8 cellular contexts compared by ENCODE assay signal in the genomic region with DNA sequence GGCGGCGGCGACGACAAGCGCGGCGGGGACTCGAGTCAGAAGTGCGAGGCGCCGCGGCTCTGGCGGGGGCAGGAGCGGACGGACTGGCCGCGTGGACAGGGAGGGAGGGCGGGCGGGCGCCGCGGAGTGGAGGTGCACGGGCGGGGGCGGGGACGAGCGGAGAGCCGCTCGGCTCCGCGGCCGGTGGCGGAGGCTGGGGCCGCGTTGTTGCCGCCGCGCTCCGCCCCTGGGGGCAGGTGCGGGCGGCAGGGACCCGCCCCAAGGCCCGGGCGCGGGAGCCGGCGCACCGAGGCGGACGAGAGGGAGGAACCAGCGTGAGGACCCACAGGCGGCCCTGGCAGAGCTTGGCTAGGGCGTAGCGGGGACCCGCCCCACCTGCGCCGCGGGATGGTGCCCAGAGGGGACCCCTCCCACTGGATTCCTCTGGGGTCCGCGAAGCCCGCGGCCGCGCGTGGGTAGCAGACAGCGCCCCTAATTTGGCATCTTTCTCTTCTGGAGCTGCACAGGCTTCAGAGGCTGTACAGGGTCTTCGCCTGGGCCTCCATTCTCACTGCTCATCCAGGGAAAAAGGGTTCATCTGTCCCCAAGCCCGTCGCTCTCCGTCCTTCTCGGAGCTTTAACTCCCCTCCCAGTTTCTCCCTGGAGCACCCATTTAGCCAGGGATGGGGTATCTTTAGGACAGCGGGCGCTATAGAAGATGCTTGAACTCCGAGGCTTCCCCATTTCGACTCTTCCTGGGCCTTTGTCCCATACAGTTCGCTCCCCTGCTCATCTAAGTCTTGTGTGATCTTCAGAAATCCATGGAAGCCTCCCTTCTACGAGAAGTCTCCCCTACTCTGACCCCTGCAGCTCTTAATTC. TPM values are rescaled to one million over a fixed set of nuclear protein-coding genes. Genes with fewer than 3 reads are reported as not detected.
DNase-seq lines count a peak whose midpoint lies in the region; ATAC-seq and TF ChIP-seq lines count a peak whose summit lies in the region.

Gene TMEM163 (minus strand): TSS at position 45 of the 859 bp plus-strand sequence.

- TF ChIP-seq CTCF in heart right ventricle (IDR thresholded peaks at IDR 0.05) (no peak), HFFc6 (IDR thresholded peaks at IDR 0.05) (no peak)

- H3K27ac Mint-ChIP-seq in HFFc6 = no peak within 1 kb of the TSS

- H2AFZ ChIP-seq in Karpas-422 (ENCODE audit: low read length) = 0 out of 2 replicates have a peak within 1 kb of the TSS, but pooled peaks have one; percentile 54

- H3K9ac ChIP-seq in Karpas-422 (ENCODE audit: low read length) (peak within 1 kb of the TSS; percentile 64), rectal smooth muscle tissue (ENCODE audit: low read length) (no peak within 1 kb of the TSS)

- H3K4me3 Mint-ChIP-seq in HFFc6 = no peak within 1 kb of the TSS

- DNase-seq in activated effector memory CD4-positive, alpha-beta T cell treated with Interleukin-2 at 50 U/mL for 16 hours = peak; percentile 12
- DNase-seq in activated effector memory CD4-positive, alpha-beta T cell treated with anti-CD3 and anti-CD28 coated beads, Interleukin-2, amount 50 U/mL, for 16 hours = no peak
- peak; percentile 72 for DNase-seq in Karpas-422
- peak; percentile 28 for DNase-seq in activated gamma-delta T cell (lab: John Stamatoyannopoulos, UW)
- peak in 1 of 2 donors; percentile 26 for DNase-seq in heart right ventricle
- no peak for DNase-seq in HFFc6

- no peaks in the 10 kb centered on the region for H4K20me1 ChIP-seq in Karpas-422 (ENCODE audit: insufficient read depth, low read depth, low read length)

- intact Hi-C loops in heart right ventricle (cut with DNase I) = loop anchor here in 1 of 10 donors (5.0 kb wide), 1 partner anchor 382 kb away; no protein-coding TSS in a partner anchor

- H3K27me3 ChIP-seq in Karpas-422 (ENCODE audit: low read length) = no peaks in the 10 kb centered on the region
- H3K27me3 ChIP-seq in heart right ventricle = peaks cover 11 to 89% (median 70%) of the 10 kb centered on the region in 7 donors
- H3K27me3 ChIP-seq in rectal smooth muscle tissue (ENCODE audit: control insufficient read depth, insufficient read depth, low read length) = peaks cover 27% of the 10 kb centered on the region

- H3K27me3 Mint-ChIP-seq in HFFc6 (ENCODE audit: insufficient read depth) = peaks cover 45% of the 10 kb centered on the region

- ATAC-seq in heart right ventricle (peak in 4 of 8 donors; percentile 9 to 68 (median 30)), GM21381 (IDR thresholded peaks at IDR 0.05; ENCODE audit: unreplicated experiment) (no peak)

- no peaks in the 10 kb centered on the region for H3K9me2 ChIP-seq in Karpas-422 (replicated peaks; ENCODE audit: insufficient read depth, low read length)

- peak within 1 kb of the TSS; percentile 70 for H3K4me3 ChIP-seq in Karpas-422 (ENCODE audit: low read length)
- H3K4me3 ChIP-seq in heart right ventricle = peak within 1 kb of the TSS; percentile 36 to 70 (median 52)
- peak within 1 kb of the TSS; percentile 42 for H3K4me3 ChIP-seq in rectal smooth muscle tissue (ENCODE audit: low read length)

- no peaks in the 10 kb centered on the region for H3K36me3 Mint-ChIP-seq in HFFc6 (ENCODE audit: low read depth)

- 11 to 14% methylated on average over 54 to 77 of the region's 77 CpGs for WGBS in heart right ventricle, 2 donors

- no peaks in the 10 kb centered on the region for H3K36me3 ChIP-seq in Karpas-422 (ENCODE audit: insufficient read depth, low read length)
- no peaks in the 10 kb centered on the region for H3K36me3 ChIP-seq in heart right ventricle
- H3K36me3 ChIP-seq in rectal smooth muscle tissue (ENCODE audit: control insufficient read depth, insufficient read depth, low read length) = no peaks in the 10 kb centered on the region

- peaks cover 63% of the 10 kb centered on the region for H3K4me1 ChIP-seq in Karpas-422 (ENCODE audit: low read length)
- peaks cover 0 to 15% (median 13%) of the 10 kb centered on the region in 9 donors for H3K4me1 ChIP-seq in heart right ventricle
- no peaks in the 10 kb centered on the region for H3K4me1 ChIP-seq in rectal smooth muscle tissue (ENCODE audit: control insufficient read depth, insufficient read depth, low read length)

- no peaks in the 10 kb centered on the region for H3K4me1 Mint-ChIP-seq in HFFc6 (ENCODE audit: low read depth)

- H3K4me2 ChIP-seq in Karpas-422 (ENCODE audit: low read depth, low read length, poor library complexity, severe bottlenecking) = peak within 1 kb of the TSS; percentile 70

- H3K79me2 ChIP-seq in Karpas-422 (ENCODE audit: low read length) = no peaks in the 10 kb centered on the region

- no peaks in the 10 kb centered on the region for H3K9me3 Mint-ChIP-seq in HFFc6

- no peaks in the 10 kb centered on the region for H3K9me3 ChIP-seq in Karpas-422 (ENCODE audit: low read length)
- H3K9me3 ChIP-seq in heart right ventricle = no peaks in the 10 kb centered on the region

- H3K27ac ChIP-seq in Karpas-422 (ENCODE audit: low read length) = no peak within 1 kb of the TSS
- H3K27ac ChIP-seq in heart right ventricle = peak within 1 kb of the TSS in 3 of 10 donors; percentile 15 to 52 (median 35)
- no peak within 1 kb of the TSS for H3K27ac ChIP-seq in rectal smooth muscle tissue (ENCODE audit: low read depth, low read length)

RNA-seq across cellular contexts. Expression of gene TMEM163, which starts in this region (rescaled TPM):
- 4.7 and 7.3 TPM in 2 replicates for total RNA-seq in Karpas-422 (2014; rRNA removed; shearing (Covaris generic); ENCODE audit: low replicate concordance)
- under 1 TPM; 0.16 to 0.80 (median 0.35) TPM for total RNA-seq in heart right ventricle
- polyA plus RNA-seq in heart right ventricle = 1 to 10 TPM in 1 of 2 donors, under 1 TPM in 1; 0.88 to 1.7 TPM
- total RNA-seq in HFFc6 (2021; fragmentation: NEBNext Ultra II Directional; extraction: Animal tissue kit (Norgen Biotek cat#: 25700)) = not detected

Comparison
In these comparisons a context has a peak if more than half of its experiments do, and no peak if none do; other contexts are left out.
1. DNase-seq: peak in activated effector memory CD4-positive, alpha-beta T cell treated with Interleukin-2 at 50 U/mL for 16 hours (single experiment), Karpas-422 (single experiment) and activated gamma-delta T cell (single experiment); none in activated effector memory CD4-positive, alpha-beta T cell treated with anti-CD3 and anti-CD28 coated beads, Interleukin-2, amount 50 U/mL, for 16 hours (single experiment) and HFFc6 (single experiment).
2. Peak in every context shown above with its lines, with median percentiles within 50 percentile points of each other: H3K4me3 ChIP-seq.